3 cellular contexts compared by ENCODE assay signal in the genomic region with DNA sequence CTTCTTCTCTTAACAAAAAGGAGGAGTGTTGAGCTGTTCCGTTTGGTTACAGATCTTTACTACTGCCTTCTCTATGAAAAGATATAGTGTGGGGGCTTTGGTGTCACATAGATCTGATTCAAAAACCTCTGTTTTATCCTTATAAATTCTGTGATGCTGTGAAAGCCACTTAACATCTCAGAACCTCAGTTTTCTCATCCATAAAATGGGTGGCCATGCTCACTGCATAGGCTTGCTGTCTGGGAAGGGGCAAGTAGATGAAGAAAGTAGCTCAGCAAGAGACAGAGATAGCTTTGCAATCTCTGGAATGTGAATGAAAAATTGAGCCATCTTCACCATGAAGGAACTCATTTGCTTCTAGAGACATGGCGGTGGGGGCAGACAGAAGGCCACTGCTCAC.
TF ChIP-seq lines count a peak whose summit lies in the region.

No MANE protein-coding gene starts in this region.

TF ChIP-seq in HepG2, 621 proteins besides CTCF, POLR2A, EP300 and RAD21:
- TF ChIP-seq, protein P1, sequence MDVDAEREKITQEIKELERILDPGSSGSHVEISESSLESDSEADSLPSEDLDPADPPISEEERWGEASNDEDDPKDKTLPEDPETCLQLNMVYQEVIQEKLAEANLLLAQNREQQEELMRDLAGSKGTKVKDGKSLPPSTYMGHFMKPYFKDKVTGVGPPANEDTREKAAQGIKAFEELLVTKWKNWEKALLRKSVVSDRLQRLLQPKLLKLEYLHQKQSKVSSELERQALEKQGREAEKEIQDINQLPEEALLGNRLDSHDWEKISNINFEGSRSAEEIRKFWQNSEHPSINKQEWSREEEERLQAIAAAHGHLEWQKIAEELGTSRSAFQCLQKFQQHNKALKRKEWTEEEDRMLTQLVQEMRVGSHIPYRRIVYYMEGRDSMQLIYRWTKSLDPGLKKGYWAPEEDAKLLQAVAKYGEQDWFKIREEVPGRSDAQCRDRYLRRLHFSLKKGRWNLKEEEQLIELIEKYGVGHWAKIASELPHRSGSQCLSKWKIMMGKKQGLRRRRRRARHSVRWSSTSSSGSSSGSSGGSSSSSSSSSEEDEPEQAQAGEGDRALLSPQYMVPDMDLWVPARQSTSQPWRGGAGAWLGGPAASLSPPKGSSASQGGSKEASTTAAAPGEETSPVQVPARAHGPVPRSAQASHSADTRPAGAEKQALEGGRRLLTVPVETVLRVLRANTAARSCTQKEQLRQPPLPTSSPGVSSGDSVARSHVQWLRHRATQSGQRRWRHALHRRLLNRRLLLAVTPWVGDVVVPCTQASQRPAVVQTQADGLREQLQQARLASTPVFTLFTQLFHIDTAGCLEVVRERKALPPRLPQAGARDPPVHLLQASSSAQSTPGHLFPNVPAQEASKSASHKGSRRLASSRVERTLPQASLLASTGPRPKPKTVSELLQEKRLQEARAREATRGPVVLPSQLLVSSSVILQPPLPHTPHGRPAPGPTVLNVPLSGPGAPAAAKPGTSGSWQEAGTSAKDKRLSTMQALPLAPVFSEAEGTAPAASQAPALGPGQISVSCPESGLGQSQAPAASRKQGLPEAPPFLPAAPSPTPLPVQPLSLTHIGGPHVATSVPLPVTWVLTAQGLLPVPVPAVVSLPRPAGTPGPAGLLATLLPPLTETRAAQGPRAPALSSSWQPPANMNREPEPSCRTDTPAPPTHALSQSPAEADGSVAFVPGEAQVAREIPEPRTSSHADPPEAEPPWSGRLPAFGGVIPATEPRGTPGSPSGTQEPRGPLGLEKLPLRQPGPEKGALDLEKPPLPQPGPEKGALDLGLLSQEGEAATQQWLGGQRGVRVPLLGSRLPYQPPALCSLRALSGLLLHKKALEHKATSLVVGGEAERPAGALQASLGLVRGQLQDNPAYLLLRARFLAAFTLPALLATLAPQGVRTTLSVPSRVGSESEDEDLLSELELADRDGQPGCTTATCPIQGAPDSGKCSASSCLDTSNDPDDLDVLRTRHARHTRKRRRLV (CRISPR knock-in tag; IDR thresholded peaks at IDR 0.05) = no peak
- TF ChIP-seq HOXA5 (CRISPR knock-in tag; IDR thresholded peaks at IDR 0.05) (no peak), ZNF772 (CRISPR knock-in tag; IDR thresholded peaks at IDR 0.05) (no peak), SALL2 (CRISPR knock-in tag; IDR thresholded peaks at IDR 0.05) (no peak), ZNF713 (CRISPR knock-in tag; IDR thresholded peaks at IDR 0.05) (no peak), ZNF629 (CRISPR knock-in tag; conservative IDR thresholded peaks at IDR 0.05) (peak; percentile 84)

TF ChIP-seq in K562, 482 proteins besides CTCF, POLR2A, EP300 and RAD21 (continues in another document):
- TF ChIP-seq GATA2 (CRISPR knock-in tag; IDR thresholded peaks at IDR 0.05) (no peak), ZNF764 (CRISPR knock-in tag; IDR thresholded peaks at IDR 0.05; ENCODE audit: low read depth) (no peak), LCOR (CRISPR knock-in tag; IDR thresholded peaks at IDR 0.05) (no peak), NBN (IDR thresholded peaks at IDR 0.05; ENCODE audit: low read depth) (no peak), ZNF121 (CRISPR knock-in tag; conservative IDR thresholded peaks at IDR 0.05) (no peak), MTF1 (CRISPR knock-in tag; IDR thresholded peaks at IDR 0.05; ENCODE audit: borderline replicate concordance) (no peak), BCOR (IDR thresholded peaks at IDR 0.05) (peak; percentile 85), SRSF3 (IDR thresholded peaks at IDR 0.05; ENCODE audit: insufficient read depth, low read length) (no peak), THRAP3 (IDR thresholded peaks at IDR 0.05; ENCODE audit: borderline replicate concordance) (no peak), TFAM (CRISPR knock-in tag; conservative IDR thresholded peaks at IDR 0.05) (no peak), RBM14 (IDR thresholded peaks at IDR 0.05; ENCODE audit: borderline replicate concordance, insufficient read depth, low read depth, low read length) (no peak), HDAC2 (IDR thresholded peaks at IDR 0.05) (peak; percentile 37; the same call in 1 of the 2 replicates), ILF3 (IDR thresholded peaks at IDR 0.05; ENCODE audit: borderline replicate concordance) (no peak), ETS2 (tag; IDR thresholded peaks at IDR 0.05; ENCODE audit: borderline replicate concordance, poor library complexity, severe bottlenecking) (no peak), ZNF766 (CRISPR knock-in tag; conservative IDR thresholded peaks at IDR 0.05) (no peak), ZNF57 (CRISPR knock-in tag; IDR thresholded peaks at IDR 0.05) (no peak), CREM (IDR thresholded peaks at IDR 0.05; ENCODE audit: low read depth) (no peak), TRIM24 (IDR thresholded peaks at IDR 0.05) (no peak), STAG1 (CRISPR knock-in tag; IDR thresholded peaks at IDR 0.05; ENCODE audit: borderline replicate concordance) (no peak), RCOR1 (IDR thresholded peaks at IDR 0.05; ENCODE audit: borderline replicate concordance in 1 of 2, low read depth in 2 of 2, low read length in 2 of 2) (0 out of 4 replicates have a peak, but pooled peaks of 1 of the 2 experiments have one; percentile 29), NR2C1 (IDR thresholded peaks at IDR 0.05) (no peak), NR2C1 (tag; IDR thresholded peaks at IDR 0.05) (no peak), ELF1 (tag; IDR thresholded peaks at IDR 0.05) (no peak)
- TF ChIP-seq, protein P2, sequence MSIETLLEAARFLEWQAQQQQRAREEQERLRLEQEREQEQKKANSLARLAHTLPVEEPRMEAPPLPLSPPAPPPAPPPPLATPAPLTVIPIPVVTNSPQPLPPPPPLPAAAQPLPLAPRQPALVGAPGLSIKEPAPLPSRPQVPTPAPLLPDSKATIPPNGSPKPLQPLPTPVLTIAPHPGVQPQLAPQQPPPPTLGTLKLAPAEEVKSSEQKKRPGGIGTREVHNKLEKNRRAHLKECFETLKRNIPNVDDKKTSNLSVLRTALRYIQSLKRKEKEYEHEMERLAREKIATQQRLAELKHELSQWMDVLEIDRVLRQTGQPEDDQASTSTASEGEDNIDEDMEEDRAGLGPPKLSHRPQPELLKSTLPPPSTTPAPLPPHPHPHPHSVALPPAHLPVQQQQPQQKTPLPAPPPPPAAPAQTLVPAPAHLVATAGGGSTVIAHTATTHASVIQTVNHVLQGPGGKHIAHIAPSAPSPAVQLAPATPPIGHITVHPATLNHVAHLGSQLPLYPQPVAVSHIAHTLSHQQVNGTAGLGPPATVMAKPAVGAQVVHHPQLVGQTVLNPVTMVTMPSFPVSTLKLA (conservative IDR thresholded peaks at IDR 0.05) = no peak
- TF ChIP-seq, protein P3, sequence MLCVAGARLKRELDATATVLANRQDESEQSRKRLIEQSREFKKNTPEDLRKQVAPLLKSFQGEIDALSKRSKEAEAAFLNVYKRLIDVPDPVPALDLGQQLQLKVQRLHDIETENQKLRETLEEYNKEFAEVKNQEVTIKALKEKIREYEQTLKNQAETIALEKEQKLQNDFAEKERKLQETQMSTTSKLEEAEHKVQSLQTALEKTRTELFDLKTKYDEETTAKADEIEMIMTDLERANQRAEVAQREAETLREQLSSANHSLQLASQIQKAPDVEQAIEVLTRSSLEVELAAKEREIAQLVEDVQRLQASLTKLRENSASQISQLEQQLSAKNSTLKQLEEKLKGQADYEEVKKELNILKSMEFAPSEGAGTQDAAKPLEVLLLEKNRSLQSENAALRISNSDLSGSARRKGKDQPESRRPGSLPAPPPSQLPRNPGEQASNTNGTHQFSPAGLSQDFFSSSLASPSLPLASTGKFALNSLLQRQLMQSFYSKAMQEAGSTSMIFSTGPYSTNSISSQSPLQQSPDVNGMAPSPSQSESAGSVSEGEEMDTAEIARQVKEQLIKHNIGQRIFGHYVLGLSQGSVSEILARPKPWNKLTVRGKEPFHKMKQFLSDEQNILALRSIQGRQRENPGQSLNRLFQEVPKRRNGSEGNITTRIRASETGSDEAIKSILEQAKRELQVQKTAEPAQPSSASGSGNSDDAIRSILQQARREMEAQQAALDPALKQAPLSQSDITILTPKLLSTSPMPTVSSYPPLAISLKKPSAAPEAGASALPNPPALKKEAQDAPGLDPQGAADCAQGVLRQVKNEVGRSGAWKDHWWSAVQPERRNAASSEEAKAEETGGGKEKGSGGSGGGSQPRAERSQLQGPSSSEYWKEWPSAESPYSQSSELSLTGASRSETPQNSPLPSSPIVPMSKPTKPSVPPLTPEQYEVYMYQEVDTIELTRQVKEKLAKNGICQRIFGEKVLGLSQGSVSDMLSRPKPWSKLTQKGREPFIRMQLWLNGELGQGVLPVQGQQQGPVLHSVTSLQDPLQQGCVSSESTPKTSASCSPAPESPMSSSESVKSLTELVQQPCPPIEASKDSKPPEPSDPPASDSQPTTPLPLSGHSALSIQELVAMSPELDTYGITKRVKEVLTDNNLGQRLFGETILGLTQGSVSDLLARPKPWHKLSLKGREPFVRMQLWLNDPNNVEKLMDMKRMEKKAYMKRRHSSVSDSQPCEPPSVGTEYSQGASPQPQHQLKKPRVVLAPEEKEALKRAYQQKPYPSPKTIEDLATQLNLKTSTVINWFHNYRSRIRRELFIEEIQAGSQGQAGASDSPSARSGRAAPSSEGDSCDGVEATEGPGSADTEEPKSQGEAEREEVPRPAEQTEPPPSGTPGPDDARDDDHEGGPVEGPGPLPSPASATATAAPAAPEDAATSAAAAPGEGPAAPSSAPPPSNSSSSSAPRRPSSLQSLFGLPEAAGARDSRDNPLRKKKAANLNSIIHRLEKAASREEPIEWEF (CRISPR knock-in tag; IDR thresholded peaks at IDR 0.05) = no peak

TF ChIP-seq in SK-N-SH, 30 proteins besides CTCF, POLR2A, EP300 and RAD21:
- no peak for TF ChIP-seq GATA2 (CRISPR knock-in tag; IDR thresholded peaks at IDR 0.05)
- TF ChIP-seq TEAD4 (IDR thresholded peaks at IDR 0.05; ENCODE audit: borderline replicate concordance, insufficient read depth) = no peak
- no peak for TF ChIP-seq YY1 (IDR thresholded peaks at IDR 0.05; ENCODE audit: low read depth)
- TF ChIP-seq POLR2AphosphoS5 (IDR thresholded peaks at IDR 0.05; ENCODE audit: low read depth, low read length) = no peak
- TF ChIP-seq SIN3A (IDR thresholded peaks at IDR 0.05; ENCODE audit: borderline replicate concordance, low read depth, low read length) = no peak
- no peak for TF ChIP-seq MEF2A (IDR thresholded peaks at IDR 0.05; ENCODE audit: borderline replicate concordance, low read depth)
- TF ChIP-seq NRF1 (IDR thresholded peaks at IDR 0.05; ENCODE audit: low read depth, low read length) = no peak
- TF ChIP-seq SMC3 (IDR thresholded peaks at IDR 0.05; ENCODE audit: low read depth, low read length) = no peak
- TF ChIP-seq, protein P4, sequence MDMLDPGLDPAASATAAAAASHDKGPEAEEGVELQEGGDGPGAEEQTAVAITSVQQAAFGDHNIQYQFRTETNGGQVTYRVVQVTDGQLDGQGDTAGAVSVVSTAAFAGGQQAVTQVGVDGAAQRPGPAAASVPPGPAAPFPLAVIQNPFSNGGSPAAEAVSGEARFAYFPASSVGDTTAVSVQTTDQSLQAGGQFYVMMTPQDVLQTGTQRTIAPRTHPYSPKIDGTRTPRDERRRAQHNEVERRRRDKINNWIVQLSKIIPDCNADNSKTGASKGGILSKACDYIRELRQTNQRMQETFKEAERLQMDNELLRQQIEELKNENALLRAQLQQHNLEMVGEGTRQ (IDR thresholded peaks at IDR 0.05; ENCODE audit: borderline replicate concordance, low read depth, low read length) = no peak
- no peak for TF ChIP-seq TAF1 (IDR thresholded peaks at IDR 0.05; ENCODE audit: borderline replicate concordance, low read depth, low read length)
- TF ChIP-seq, protein P5, sequence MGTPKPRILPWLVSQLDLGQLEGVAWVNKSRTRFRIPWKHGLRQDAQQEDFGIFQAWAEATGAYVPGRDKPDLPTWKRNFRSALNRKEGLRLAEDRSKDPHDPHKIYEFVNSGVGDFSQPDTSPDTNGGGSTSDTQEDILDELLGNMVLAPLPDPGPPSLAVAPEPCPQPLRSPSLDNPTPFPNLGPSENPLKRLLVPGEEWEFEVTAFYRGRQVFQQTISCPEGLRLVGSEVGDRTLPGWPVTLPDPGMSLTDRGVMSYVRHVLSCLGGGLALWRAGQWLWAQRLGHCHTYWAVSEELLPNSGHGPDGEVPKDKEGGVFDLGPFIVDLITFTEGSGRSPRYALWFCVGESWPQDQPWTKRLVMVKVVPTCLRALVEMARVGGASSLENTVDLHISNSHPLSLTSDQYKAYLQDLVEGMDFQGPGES (IDR thresholded peaks at IDR 0.05; ENCODE audit: low read depth, low read length) = no peak
